1 cellular context compared by ENCODE assay signal in genomic region chr11:89119426-89119825, GRCh38.
TF ChIP-seq lines count a peak whose summit lies in the region.

No MANE protein-coding gene starts in this region.

TF ChIP-seq in H1, 55 proteins besides CTCF, POLR2A, EP300 and RAD21:
- TF ChIP-seq CTBP2 (IDR thresholded peaks at IDR 0.05; ENCODE audit: borderline replicate concordance, insufficient read depth, insufficient read length, low read length) = no peak
- no peak for TF ChIP-seq MAX (IDR thresholded peaks at IDR 0.05)
- TF ChIP-seq EGR1 (IDR thresholded peaks at IDR 0.05; ENCODE audit: borderline replicate concordance, low read depth, low read length) = no peak
- TF ChIP-seq YY1 (IDR thresholded peaks at IDR 0.05; ENCODE audit: low read depth, low read length) = no peak
- TF ChIP-seq ASH2L (IDR thresholded peaks at IDR 0.05; ENCODE audit: low read length) = no peak
TF ChIP-seq in H1: peak in this region for 0.
